ENCODE assay signal across 34 cellular contexts in the genomic region with DNA sequence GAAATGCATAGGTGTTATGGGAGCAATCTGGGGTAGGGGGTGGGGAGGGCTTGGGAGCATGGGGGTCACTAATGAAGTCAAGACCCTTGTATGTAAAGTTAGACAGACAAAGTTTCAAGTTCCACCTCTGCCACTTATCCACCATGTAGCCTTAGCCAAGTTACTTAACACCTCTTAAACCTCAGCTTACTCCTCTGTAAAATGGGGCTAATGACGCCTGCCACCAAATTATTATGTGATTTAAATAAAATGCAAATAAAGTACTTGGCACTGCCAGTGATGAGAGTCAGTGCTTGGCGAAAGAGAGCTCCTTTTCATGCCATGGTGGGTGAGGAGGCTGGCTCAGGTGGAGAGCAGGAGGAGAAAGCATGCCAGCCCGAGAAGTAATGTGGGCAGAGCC.
"Had no signal": no experiment of that assay in that cellular context is flagged by ENCODE, and none has a peak within 500 bp of the region (broad histone marks: within the 10 kb centered on the region; RNA-seq: fewer than 3 reads in every experiment).

No MANE protein-coding gene starts in this region.

- DNase-seq: Karpas-422, Kasumi-1, MG63, MM.1S, MV-4-11, NCI-H1048, NCI-H1092, NCI-H1092 treated with DMSO at 0.1 percent for 48 hours, NCI-H1105, NCI-H1105 treated with DMSO at 0.1 percent for 48 hours, NCI-H1417, NCI-H1417 treated with DMSO at 0.1 percent for 48 hours, NCI-H1436, NCI-H1436 treated with DMSO at 0.1 percent for 48 hours, NCI-H146, NCI-H1694, NCI-H1694 treated with DMSO at 0.1 percent for 48 hours, NCI-H187, NCI-H187 treated with DMSO at 0.1 percent for 48 hours, NCI-H1930, NCI-H2029, NCI-H2029 treated with DMSO at 0.1 percent for 48 hours, NCI-H2081, NCI-H2081 treated with DMSO at 0.1 percent for 48 hours, NCI-H2107, NCI-H2171, NCI-H2171 treated with DMSO at 0.1 percent for 48 hours, NCI-H2227 treated with DMSO at 0.1 percent for 48 hours, NCI-H226, NCI-H345, NCI-H446, NCI-H510A, NCI-H510A treated with DMSO at 0.1 percent for 48 hours had no signal

- H3K27ac ChIP-seq: KMS-11 had no signal

- H3K27me3 ChIP-seq: MG63 had no signal

- H3K9ac ChIP-seq: KMS-11 had no signal

- H3K9me3 ChIP-seq: MG63 had no signal

- H3K36me3 ChIP-seq: MG63 had no signal

- H3K4me3 ChIP-seq: MG63 had no signal

- H3K4me2 ChIP-seq: KMS-11 had no signal
